8 cellular contexts compared by ENCODE assay signal in genomic region chr6:125858427-125859320, GRCh38.
DNase-seq lines count a peak whose midpoint lies in the region; ATAC-seq lines count a peak whose summit lies in the region.

No MANE protein-coding gene starts in this region.

- no peaks in the 10 kb centered on the region for H3K9me3 Mint-ChIP-seq in activated naive CD8-positive, alpha-beta T cell treated with anti-CD3 and anti-CD28 coated beads, Interleukin-2, amount 50 U/mL, for 24 hours

- H3K4me1 Mint-ChIP-seq in activated naive CD8-positive, alpha-beta T cell treated with anti-CD3 and anti-CD28 coated beads, Interleukin-2, amount 50 U/mL, for 24 hours, result no peaks in the 10 kb centered on the region

- H3K4me3 Mint-ChIP-seq in activated naive CD8-positive, alpha-beta T cell treated with anti-CD3 and anti-CD28 coated beads, Interleukin-2, amount 50 U/mL, for 24 hours, result no peak overlapping the region

- intact Hi-C loops in Right ventricle myocardium superior (cut with DNase I), result no loop called here
- intact Hi-C loops in posterior cingulate gyrus (cut with DNase I), result loop anchor here (1.0 to 5.0 kb wide), 3 partner anchors 66 to 115 kb away; partner anchors contain the start of genes HINT3 and NCOA7

- no peaks in the 10 kb centered on the region for H3K27me3 Mint-ChIP-seq in activated naive CD8-positive, alpha-beta T cell treated with anti-CD3 and anti-CD28 coated beads, Interleukin-2, amount 50 U/mL, for 24 hours

- no peak overlapping the region for H3K27ac Mint-ChIP-seq in activated naive CD8-positive, alpha-beta T cell treated with anti-CD3 and anti-CD28 coated beads, Interleukin-2, amount 50 U/mL, for 24 hours

- DNase-seq in NCI-H1436 (lab: John Stamatoyannopoulos, UW) (peak; percentile 72), NCI-H1436 treated with DMSO at 0.1 percent for 48 hours (lab: John Stamatoyannopoulos, UW) (no peak), NOMO-1 treated with DMSO at 0.1 percent for 48 hours (lab: John Stamatoyannopoulos, UW; ENCODE audit: unreplicated experiment) (peak; percentile 34), Right ventricle myocardium superior (no peak), posterior cingulate gyrus (peak in 7 of 10 donors; percentile 30 to 92 (median 63))
- DNase-seq in activated naive CD8-positive, alpha-beta T cell treated with anti-CD3 and anti-CD28 coated beads, Interleukin-2, amount 50 U/mL, for 24 hours, result peak; percentile 11

- peak; percentile 91 for ATAC-seq in HG02884 (IDR thresholded peaks at IDR 0.05; ENCODE audit: unreplicated experiment)
- peak; percentile 59 for ATAC-seq in activated naive CD8-positive, alpha-beta T cell treated with anti-CD3 and anti-CD28 coated beads, Interleukin-2, amount 50 U/mL, for 24 hours
- ATAC-seq in Right ventricle myocardium superior (ENCODE audit: poor library complexity), result peak; percentile 91
- ATAC-seq in GM18907 (IDR thresholded peaks at IDR 0.05; ENCODE audit: unreplicated experiment), result no peak

- H3K36me3 Mint-ChIP-seq in activated naive CD8-positive, alpha-beta T cell treated with anti-CD3 and anti-CD28 coated beads, Interleukin-2, amount 50 U/mL, for 24 hours (ENCODE audit: low read depth), result peaks cover 12% of the 10 kb centered on the region

Comparison
In these comparisons a context has a peak if more than half of its experiments do, and no peak if none do; other contexts are left out.
1. DNase-seq: peak in NCI-H1436 (single experiment), NOMO-1 treated with DMSO at 0.1 percent for 48 hours (single experiment), activated naive CD8-positive, alpha-beta T cell treated with anti-CD3 and anti-CD28 coated beads, Interleukin-2, amount 50 U/mL, for 24 hours (single experiment) and posterior cingulate gyrus (7 of 10); none in NCI-H1436 treated with DMSO at 0.1 percent for 48 hours (single experiment) and Right ventricle myocardium superior (single experiment).